ENCODE assay signal across 9 cellular contexts in the genomic region with DNA sequence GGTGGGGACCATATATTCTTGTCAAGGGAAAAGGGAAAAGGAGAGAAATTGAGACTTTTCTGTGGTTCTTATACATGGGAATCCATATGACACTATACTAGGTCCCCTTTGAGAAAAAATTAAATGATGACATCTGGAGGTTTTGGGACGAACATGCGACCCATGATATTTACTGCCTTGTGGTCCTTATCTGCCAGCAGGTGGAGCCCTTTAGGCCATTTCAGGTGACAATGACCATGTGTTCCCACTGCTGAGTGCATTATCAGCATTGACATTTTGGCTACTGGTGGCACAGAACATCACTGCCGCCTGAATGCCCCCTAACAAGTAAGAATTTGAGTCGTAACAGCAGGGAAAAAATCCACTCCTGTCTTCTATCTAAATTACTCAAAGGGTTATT.
A peak's percentile ranks its signal among the peaks of the same experiment; 100 is the strongest.
DNase-seq lines count a peak whose midpoint lies in the region; ATAC-seq and TF ChIP-seq lines count a peak whose summit lies in the region.
"Had no signal": no experiment of that assay in that cellular context is flagged by ENCODE, and none has a peak within 500 bp of the region (broad histone marks: within the 10 kb centered on the region; RNA-seq: fewer than 3 reads in every experiment).

No MANE protein-coding gene starts in this region.

- no peak overlapping the region for H4K12ac ChIP-seq in trophoblast cell (ENCODE audit: low read depth, low read length)

- H2BK5ac ChIP-seq in trophoblast cell (ENCODE audit: low read depth, low read length, poor library complexity) = no peak overlapping the region

- intact Hi-C loops in body of pancreas (cut with DNase I) = no loop called here

- TF ChIP-seq CTCF in body of pancreas (IDR thresholded peaks at IDR 0.05) = peak in 6 of 7 experiments; percentile 16 to 44 (median 30)

- DNase-seq in D341Med (ENCODE audit: low spot score) (peak; percentile 68), LHCN-M2 (ENCODE audit: low read depth) (peak; percentile 30), body of pancreas (peak; percentile 11 to 40 (median 20)), trophoblast cell (peak; percentile 7 to 54), ecto neural progenitor cell (ENCODE audit: low spot score) (no peak), mucosa of gallbladder (ENCODE audit: low spot score) (no peak)

- no peak overlapping the region for H3K4ac ChIP-seq in trophoblast cell (ENCODE audit: low read depth, low read length)

- H3K4me3 ChIP-seq in body of pancreas (no peak overlapping the region), trophoblast cell (ENCODE audit: low read depth, low read length) (no peak overlapping the region)
- H3K4me3 ChIP-seq: thoracic aorta had no signal

- H4K91ac ChIP-seq in trophoblast cell (ENCODE audit: low read depth, low read length) = no peak overlapping the region

- no peak overlapping the region for H3K14ac ChIP-seq in trophoblast cell (ENCODE audit: low read length)

- 30 to 44% methylated on average over 4 of the region's 4 CpGs for WGBS in body of pancreas, 2 donors
- WGBS in trophoblast cell (ENCODE audit: extremely low coverage, insufficient coverage, insufficient read length) = no CpG with 5 or more reads among the region's 4 CpGs

- H2BK12ac ChIP-seq in trophoblast cell (ENCODE audit: low read length) = no peak overlapping the region

- no peaks in the 10 kb centered on the region for H3K79me1 ChIP-seq in trophoblast cell (ENCODE audit: low read length)

- H2AK5ac ChIP-seq in trophoblast cell (ENCODE audit: low read length) = no peak overlapping the region

- no peak overlapping the region for H3K23ac ChIP-seq in trophoblast cell (ENCODE audit: low read length)

- H3K27me3 ChIP-seq in body of pancreas = no peaks in the 10 kb centered on the region
- no peaks in the 10 kb centered on the region for H3K27me3 ChIP-seq in trophoblast cell (ENCODE audit: insufficient read depth, low read length)

- H2BK120ac ChIP-seq in trophoblast cell (ENCODE audit: insufficient read depth, low read length, poor library complexity) = no peak overlapping the region

- H3K9me3 ChIP-seq in body of pancreas (no peaks in the 10 kb centered on the region), trophoblast cell (ENCODE audit: insufficient read depth, low read depth, low read length) (no peaks in the 10 kb centered on the region)
- H3K9me3 ChIP-seq: thoracic aorta had no signal

- H3K4me2 ChIP-seq in trophoblast cell (ENCODE audit: low read length) = no peak overlapping the region

- H3K18ac ChIP-seq in trophoblast cell (ENCODE audit: low read length) = no peak overlapping the region

- H3K36me3 ChIP-seq in body of pancreas (replicated peaks in 1 of 2; ENCODE audit: insufficient read depth in 1 of 2, low read depth in 2 of 2) = no peaks in the 10 kb centered on the region
- H3K36me3 ChIP-seq in trophoblast cell (ENCODE audit: control insufficient read depth in 1 of 2, insufficient read depth in 2 of 2, low read length in 2 of 2) = no peaks in the 10 kb centered on the region
- H3K36me3 ChIP-seq: thoracic aorta had no signal

- peak; percentile 88 for ATAC-seq in GM21360 (IDR thresholded peaks at IDR 0.05; ENCODE audit: unreplicated experiment)
- ATAC-seq in body of pancreas = no peak
- no peak for ATAC-seq in HG03460 (IDR thresholded peaks at IDR 0.05; ENCODE audit: unreplicated experiment)

- no peak overlapping the region for H3K9ac ChIP-seq in trophoblast cell (ENCODE audit: low read length)

- TF ChIP-seq POLR2A in body of pancreas (IDR thresholded peaks at IDR 0.05) = no peak

- no peaks in the 10 kb centered on the region for H3K79me2 ChIP-seq in trophoblast cell (ENCODE audit: control insufficient read depth, insufficient read depth, low read length, poor library complexity)

- no peak overlapping the region for H2AFZ ChIP-seq in trophoblast cell (ENCODE audit: insufficient read depth, low read length, poor library complexity)

- H3K27ac ChIP-seq in body of pancreas (no peak overlapping the region), trophoblast cell (ENCODE audit: low read depth, low read length) (no peak overlapping the region)
- H3K27ac ChIP-seq: thoracic aorta had no signal

- no peaks in the 10 kb centered on the region for H3K4me1 ChIP-seq in body of pancreas
- H3K4me1 ChIP-seq in trophoblast cell (ENCODE audit: control insufficient read depth in 1 of 2, insufficient read depth in 2 of 2, low read length in 2 of 2) = no peaks in the 10 kb centered on the region

- no peak overlapping the region for H4K8ac ChIP-seq in trophoblast cell (ENCODE audit: low read depth, low read length)

Comparison
In these comparisons a context has a peak if more than half of its experiments do, and no peak if none do; other contexts are left out.
1. DNase-seq: peak in D341Med (single experiment), LHCN-M2 (single experiment), body of pancreas (4 of 4) and trophoblast cell (2 of 2); none in ecto neural progenitor cell (single experiment) and mucosa of gallbladder (single experiment).